Comparison of ENCODE assay signal across 8 cellular contexts in the genomic region with DNA sequence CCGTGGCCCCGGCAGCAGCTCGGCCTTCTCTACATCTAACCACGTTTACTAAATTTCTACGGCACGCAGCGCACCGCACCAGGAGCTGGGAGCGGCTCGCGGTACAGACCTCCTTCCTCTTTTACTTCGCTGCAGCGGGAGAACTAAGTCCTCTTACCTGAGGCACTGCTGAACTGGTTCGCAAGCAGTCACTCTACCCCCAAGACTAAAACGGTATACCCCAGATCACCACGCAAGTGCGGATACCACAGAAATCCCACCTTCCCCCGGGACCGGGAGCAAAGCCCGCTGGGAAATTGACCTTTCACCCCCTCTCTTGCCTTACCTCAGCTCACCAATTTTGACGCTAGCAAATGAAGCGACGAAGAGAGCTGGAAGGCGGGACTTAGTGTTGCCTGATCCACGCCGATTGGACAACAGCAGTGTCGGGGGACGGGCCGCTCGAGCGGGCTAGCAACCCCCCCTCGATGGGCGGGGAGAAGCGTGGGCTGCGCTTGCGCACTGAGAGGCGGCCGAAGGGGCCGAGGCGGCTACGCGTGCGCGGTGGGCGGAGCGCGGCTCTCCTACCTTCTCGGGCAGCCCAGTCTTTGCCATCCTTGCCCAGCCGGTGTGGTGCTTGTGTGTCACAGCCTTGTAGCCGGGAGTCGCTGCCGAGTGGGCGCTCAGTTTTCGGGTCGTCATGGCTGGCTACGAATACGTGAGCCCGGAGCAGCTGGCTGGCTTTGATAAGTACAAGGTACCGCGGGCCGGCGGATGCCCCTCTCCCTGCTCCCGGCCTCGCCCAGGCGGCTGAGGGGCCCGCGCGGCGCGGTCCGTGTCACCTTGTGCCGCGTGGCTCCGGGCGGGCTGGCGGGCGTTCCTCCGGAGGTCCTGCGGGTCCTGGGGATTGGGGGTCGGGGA. TPM values are rescaled to one million over a fixed set of nuclear protein-coding genes. Genes with fewer than 3 reads are reported as not detected.
DNase-seq lines count a peak whose midpoint lies in the region; ATAC-seq and TF ChIP-seq lines count a peak whose summit lies in the region.

A gene with protein sequence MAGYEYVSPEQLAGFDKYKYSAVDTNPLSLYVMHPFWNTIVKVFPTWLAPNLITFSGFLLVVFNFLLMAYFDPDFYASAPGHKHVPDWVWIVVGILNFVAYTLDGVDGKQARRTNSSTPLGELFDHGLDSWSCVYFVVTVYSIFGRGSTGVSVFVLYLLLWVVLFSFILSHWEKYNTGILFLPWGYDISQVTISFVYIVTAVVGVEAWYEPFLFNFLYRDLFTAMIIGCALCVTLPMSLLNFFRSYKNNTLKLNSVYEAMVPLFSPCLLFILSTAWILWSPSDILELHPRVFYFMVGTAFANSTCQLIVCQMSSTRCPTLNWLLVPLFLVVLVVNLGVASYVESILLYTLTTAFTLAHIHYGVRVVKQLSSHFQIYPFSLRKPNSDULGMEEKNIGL (plus strand): TSS at position 590 of the 900 bp plus-strand sequence. CDS start 90 bp downstream, at position 680.

- intact Hi-C loops in left lung (cut with DNase I), result no loop called here

- TF ChIP-seq CTCF in C4-2B (conservative IDR thresholded peaks at IDR 0.05) (no peak), left lung (IDR thresholded peaks at IDR 0.05) (no peak)

- ATAC-seq in GM19395 (IDR thresholded peaks at IDR 0.05; ENCODE audit: unreplicated experiment) (peak; percentile 94), HG03565 (IDR thresholded peaks at IDR 0.05; ENCODE audit: unreplicated experiment) (peak; percentile 94), left lung (peak; percentile 97)

- DNase-seq in NCI-H774 (lab: John Stamatoyannopoulos, UW), result peak; percentile 99
- peak; percentile 98 to 99 for DNase-seq in activated CD4-positive, alpha-beta T cell treated with anti-CD3 and anti-CD28 coated beads, Interleukin-2, amount 50 U/mL, for 4 hours
- DNase-seq in dermis blood vessel endothelial cell, result peak; percentile 100
- DNase-seq in left lung, result peak; percentile 99 to 100
- peak; percentile 99 for DNase-seq in stimulated activated CD4-positive, alpha-beta T cell treated with anti-CD3 and anti-CD28 coated beads, Interleukin-2, amount 100 ng/mL, for 48 hours

- H3K4me3 ChIP-seq in left lung, result peak within 1 kb of the TSS; percentile 76 to 85

- H3K27ac ChIP-seq in C4-2B (peak within 1 kb of the TSS; percentile 87), left lung (peak within 1 kb of the TSS; percentile 91 to 93)

- no peaks in the 10 kb centered on the region for H3K9me3 ChIP-seq in left lung

- H3K27me3 ChIP-seq in left lung, result no peaks in the 10 kb centered on the region

- peaks cover 15 to 31% of the 10 kb centered on the region in 2 donors for H3K4me1 ChIP-seq in left lung

- no peaks in the 10 kb centered on the region for H3K36me3 ChIP-seq in left lung

RNA-seq across cellular contexts. Expression of the gene that starts here (rescaled TPM):
- total RNA-seq in dermis blood vessel endothelial cell (16.7 and 17.9 TPM in 2 replicates), left lung (10 to 100 TPM; 18.4 to 34.4 TPM)

Comparison
In these comparisons a context has a peak if more than half of its experiments do, and no peak if none do; other contexts are left out.
1. Peak in every context shown above with its lines: DNase-seq, ATAC-seq, H3K4me3 ChIP-seq and H3K27ac ChIP-seq.